8 cellular contexts compared by ENCODE assay signal in genomic region chr18:14131914-14132700, GRCh38. TPM values are rescaled to one million over a fixed set of nuclear protein-coding genes. Genes with fewer than 3 reads are reported as not detected.
A peak's percentile ranks its signal among the peaks of the same experiment; 100 is the strongest.
DNase-seq lines count a peak whose midpoint lies in the region; ATAC-seq and TF ChIP-seq lines count a peak whose summit lies in the region.
"Not testable (repeated sequence)": the region's sequence is repeated elsewhere in the genome, so short reads cannot be mapped to it uniquely, and the experiment has no call there.

Gene ZNF519 (minus strand): TSS chr18:14132435. CDS start chr18:14132277, 158 bp downstream.

- H3K4me3 Mint-ChIP-seq in activated T-helper 1 cell treated with anti-CD3 and anti-CD28 coated beads, Interleukin-12 subunit alpha, Interleukin-12 subunit beta, Interleukin-2, Interleukin-4 antibody, amounts not matched to agents 30 ng/mL and 10 ng/mL and 1 ng/mL, durations not matched to agents 14 hours and 24 hours and 36 hours: peak within 1 kb of the TSS; percentile 94
- peak within 1 kb of the TSS; percentile 89 to 97 (median 92) for H3K4me3 Mint-ChIP-seq in naive thymus-derived CD8-positive, alpha-beta T cell
- H3K4me3 Mint-ChIP-seq in stimulated activated naive B cell treated with anti-CD40 and anti-IgM and Interleukin-4, amounts not matched to agents 10 μg/mL and 1 μg/mL and 100 μg/mL, for 72 hours: peak within 1 kb of the TSS; percentile 90 to 91

- H3K36me3 Mint-ChIP-seq in activated T-helper 1 cell treated with anti-CD3 and anti-CD28 coated beads, Interleukin-12 subunit alpha, Interleukin-12 subunit beta, Interleukin-2, Interleukin-4 antibody, amounts not matched to agents 30 ng/mL and 10 ng/mL and 1 ng/mL, durations not matched to agents 14 hours and 24 hours and 36 hours (ENCODE audit: low read depth); naive thymus-derived CD8-positive, alpha-beta T cell; stimulated activated naive B cell treated with anti-CD40 and anti-IgM and Interleukin-4, amounts not matched to agents 10 μg/mL and 1 μg/mL and 100 μg/mL, for 72 hours: not testable (repeated sequence)

- peak within 1 kb of the TSS; percentile 85 for H3K27ac Mint-ChIP-seq in activated T-helper 1 cell treated with anti-CD3 and anti-CD28 coated beads, Interleukin-12 subunit alpha, Interleukin-12 subunit beta, Interleukin-2, Interleukin-4 antibody, amounts not matched to agents 30 ng/mL and 10 ng/mL and 1 ng/mL, durations not matched to agents 14 hours and 24 hours and 36 hours
- peak within 1 kb of the TSS; percentile 75 to 96 (median 92) for H3K27ac Mint-ChIP-seq in naive thymus-derived CD8-positive, alpha-beta T cell
- peak within 1 kb of the TSS; percentile 94 for H3K27ac Mint-ChIP-seq in stimulated activated naive B cell treated with anti-CD40 and anti-IgM and Interleukin-4, amounts not matched to agents 10 μg/mL and 1 μg/mL and 100 μg/mL, for 72 hours

- peak; percentile 97 for DNase-seq in EL
- DNase-seq in H4 (ENCODE audit: low spot score): peak; percentile 97
- DNase-seq in LNCaP clone FGC (ENCODE audit: low read depth): peak; percentile 95
- peak; percentile 96 for DNase-seq in RPMI8226
- DNase-seq in activated T-helper 1 cell treated with anti-CD3 and anti-CD28 coated beads, Interleukin-12 subunit alpha, Interleukin-12 subunit beta, Interleukin-2, Interleukin-4 antibody, amounts not matched to agents 30 ng/mL and 10 ng/mL and 1 ng/mL, durations not matched to agents 14 hours and 24 hours and 36 hours (ENCODE audit: low spot score): peak; percentile 87
- peak; percentile 97 for DNase-seq in fibroblast of mammary gland (ENCODE audit: low read depth)
- DNase-seq in naive thymus-derived CD8-positive, alpha-beta T cell: peak; percentile 70 to 95 (median 88)
- DNase-seq in stimulated activated naive B cell treated with anti-CD40 and anti-IgM and Interleukin-4, amounts not matched to agents 10 μg/mL and 1 μg/mL and 100 μg/mL, for 72 hours: peak; percentile 91

- not testable (repeated sequence) for TF ChIP-seq CTCF in LNCaP clone FGC (IDR thresholded peaks at IDR 0.05; ENCODE audit: control insufficient read depth, extremely low read depth, insufficient read depth); fibroblast of mammary gland (conservative IDR thresholded peaks at IDR 0.05; ENCODE audit: control insufficient read depth, insufficient read depth, low read depth, low read length)

- H3K9me3 Mint-ChIP-seq in activated T-helper 1 cell treated with anti-CD3 and anti-CD28 coated beads, Interleukin-12 subunit alpha, Interleukin-12 subunit beta, Interleukin-2, Interleukin-4 antibody, amounts not matched to agents 30 ng/mL and 10 ng/mL and 1 ng/mL, durations not matched to agents 14 hours and 24 hours and 36 hours; naive thymus-derived CD8-positive, alpha-beta T cell; stimulated activated naive B cell treated with anti-CD40 and anti-IgM and Interleukin-4, amounts not matched to agents 10 μg/mL and 1 μg/mL and 100 μg/mL, for 72 hours: not testable (repeated sequence)

- H3K4me3 ChIP-seq in LNCaP clone FGC (ENCODE audit: low read depth, low read length): peak within 1 kb of the TSS; percentile 72
- peak within 1 kb of the TSS; percentile 71 for H3K4me3 ChIP-seq in fibroblast of mammary gland (ENCODE audit: control insufficient read depth, low read depth, low read length)

- H3K27me3 Mint-ChIP-seq in activated T-helper 1 cell treated with anti-CD3 and anti-CD28 coated beads, Interleukin-12 subunit alpha, Interleukin-12 subunit beta, Interleukin-2, Interleukin-4 antibody, amounts not matched to agents 30 ng/mL and 10 ng/mL and 1 ng/mL, durations not matched to agents 14 hours and 24 hours and 36 hours (ENCODE audit: insufficient read depth); naive thymus-derived CD8-positive, alpha-beta T cell; stimulated activated naive B cell treated with anti-CD40 and anti-IgM and Interleukin-4, amounts not matched to agents 10 μg/mL and 1 μg/mL and 100 μg/mL, for 72 hours: not testable (repeated sequence)

- ATAC-seq in naive thymus-derived CD8-positive, alpha-beta T cell: peak; percentile 100
- ATAC-seq in stimulated activated naive B cell treated with anti-CD40 and anti-IgM and Interleukin-4, amounts not matched to agents 10 μg/mL and 1 μg/mL and 100 μg/mL, for 72 hours (replicated peaks): peak; percentile 100

- H3K4me1 Mint-ChIP-seq in activated T-helper 1 cell treated with anti-CD3 and anti-CD28 coated beads, Interleukin-12 subunit alpha, Interleukin-12 subunit beta, Interleukin-2, Interleukin-4 antibody, amounts not matched to agents 30 ng/mL and 10 ng/mL and 1 ng/mL, durations not matched to agents 14 hours and 24 hours and 36 hours (ENCODE audit: low read depth): peaks cover 23% of the 10 kb centered on the region
- H3K4me1 Mint-ChIP-seq in naive thymus-derived CD8-positive, alpha-beta T cell: peaks cover 2 to 29% (median 27%) of the 10 kb centered on the region in 4 donors
- H3K4me1 Mint-ChIP-seq in stimulated activated naive B cell treated with anti-CD40 and anti-IgM and Interleukin-4, amounts not matched to agents 10 μg/mL and 1 μg/mL and 100 μg/mL, for 72 hours: peaks cover 8 to 10% of the 10 kb centered on the region in 2 donors

- POLR2A ChIA-PET in naive thymus-derived CD8-positive, alpha-beta T cell (lab: Charles Lee): not testable (repeated sequence)

- intact Hi-C loops in activated T-helper 1 cell treated with anti-CD3 and anti-CD28 coated beads, Interleukin-12 subunit alpha, Interleukin-12 subunit beta, Interleukin-2, Interleukin-4 antibody, amounts not matched to agents 30 ng/mL and 10 ng/mL and 1 ng/mL, durations not matched to agents 14 hours and 24 hours and 36 hours (cut with micrococcal nuclease): not testable (repeated sequence)

RNA-seq across cellular contexts. Expression of gene ZNF519, which starts in this region (rescaled TPM):
- total RNA-seq in H4 (2014; rRNA removed; shearing (Covaris generic)): 3.1 and 8.6 TPM in 2 replicates
- total RNA-seq in activated T-helper 1 cell treated with anti-CD3 and anti-CD28 coated beads, Interleukin-12 subunit alpha, Interleukin-12 subunit beta, Interleukin-2, Interleukin-4 antibody, amounts not matched to agents 30 ng/mL and 10 ng/mL and 1 ng/mL, durations not matched to agents 14 hours and 24 hours and 36 hours: 18.7 and 19.4 TPM in 2 replicates
- total RNA-seq in naive thymus-derived CD8-positive, alpha-beta T cell: 10 to 100 TPM; 10.7 to 11.8 TPM
- polyA plus RNA-seq in naive thymus-derived CD8-positive, alpha-beta T cell: 1 to 10 TPM; 3.7 to 7.0 (median 4.2) TPM

Comparison
In these comparisons a context has a peak if more than half of its experiments do, and no peak if none do; other contexts are left out.
1. Peak in every context shown above with its lines: DNase-seq, ATAC-seq and H3K4me3 ChIP-seq.